ENCODE assay signal across 26 cellular contexts in the genomic region with DNA sequence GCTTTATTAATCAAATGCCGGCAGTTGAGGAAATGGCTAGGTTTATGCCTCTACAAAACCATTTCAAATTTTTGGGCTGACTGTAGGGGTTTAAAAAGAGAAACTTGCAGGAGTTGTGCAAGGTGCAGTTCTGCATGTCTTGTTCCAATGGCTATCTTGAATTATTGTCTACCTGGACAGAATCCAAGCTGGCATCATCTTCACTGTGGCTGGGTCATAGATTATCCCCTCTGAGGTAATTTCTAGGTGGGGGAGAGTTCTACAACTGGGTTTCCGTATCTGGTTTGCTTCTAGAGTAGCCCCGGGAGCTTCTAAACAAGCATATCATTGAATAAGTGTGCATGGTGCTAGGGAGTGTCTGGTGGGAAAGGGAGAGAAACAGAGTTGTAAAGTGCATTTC. TPM values are rescaled to one million over a fixed set of nuclear protein-coding genes. Genes with fewer than 3 reads are reported as not detected.
DNase-seq lines count a peak whose midpoint lies in the region; ATAC-seq, FAIRE-seq and TF ChIP-seq lines count a peak whose summit lies in the region.
"Had no signal": no experiment of that assay in that cellular context is flagged by ENCODE, and none has a peak within 500 bp of the region (broad histone marks: within the 10 kb centered on the region; RNA-seq: fewer than 3 reads in every experiment).

No MANE protein-coding gene starts in this region.

- H3K4me1 ChIP-seq in mammary epithelial cell (ENCODE audit: insufficient read depth, low read length) (no peaks in the 10 kb centered on the region), pancreas (no peaks in the 10 kb centered on the region)
- H3K4me1 ChIP-seq: A549, BE2C, BLaER1 had no signal

- H3K4me1 Mint-ChIP-seq in MCF 10A (ENCODE audit: insufficient read depth, unreplicated experiment) = peaks cover 6% of the 10 kb centered on the region
- H3K4me1 Mint-ChIP-seq: CD14-positive monocyte had no signal

- dilution Hi-C loops in mammary epithelial cell (cut with HindIII; ENCODE audit: low sequenced_read_pairs) = no loop called here

- POLR2A ChIA-PET in MCF 10A (lab: Yijun Ruan, JAX) = no interaction called here

- H3K27ac Mint-ChIP-seq in MCF 10A (ENCODE audit: low read depth, unreplicated experiment) = no peak overlapping the region
- H3K27ac Mint-ChIP-seq: CD14-positive monocyte; CD4-positive, alpha-beta memory T cell; CD4-positive, CD25-positive, alpha-beta regulatory T cell had no signal

- no peak for DNase-seq in mammary epithelial cell
- DNase-seq in MCF 10A (ENCODE audit: unreplicated experiment) = no peak
- peak; percentile 85 for DNase-seq in amniotic epithelial cell (ENCODE audit: low read depth)
- DNase-seq in omental fat pad (ENCODE audit: low spot score) = no peak
- no peak for DNase-seq in pancreas
- DNase-seq: BE2C; C1 segment of cervical spinal cord; CD4-positive, alpha-beta memory T cell; CD4-positive, CD25-positive, alpha-beta regulatory T cell; CD8-positive, alpha-beta memory T cell; COR-L47; DMS 273 treated with DMSO at 0.1 percent for 48 hours; DMS153; DMS53; DMS79; DND-41; EL; GDM1 had no signal

- H3K4me3 Mint-ChIP-seq in MCF 10A (ENCODE audit: unreplicated experiment) = no peak overlapping the region
- H3K4me3 Mint-ChIP-seq: CD14-positive monocyte; CD4-positive, alpha-beta memory T cell; CD4-positive, CD25-positive, alpha-beta regulatory T cell; CD8-positive, alpha-beta memory T cell had no signal

- H3K9me3 ChIP-seq in mammary epithelial cell (replicated peaks; ENCODE audit: insufficient read depth, low read length) = no peaks in the 10 kb centered on the region
- H3K9me3 ChIP-seq in pancreas = no peaks in the 10 kb centered on the region
- H3K9me3 ChIP-seq: A549, BE2C, BLaER1 had no signal

- no peak for TF ChIP-seq CTCF in mammary epithelial cell (conservative IDR thresholded peaks at IDR 0.05 in 1 of 2, IDR thresholded peaks at IDR 0.05 in 1 of 2; ENCODE audit: extremely low read depth in 1 of 2, insufficient read depth in 1 of 2, low read depth in 1 of 2, low read length in 2 of 2)
- TF ChIP-seq CTCF in MCF 10A (IDR thresholded peaks at IDR 0.05; ENCODE audit: unreplicated experiment) = no peak
- no peak for TF ChIP-seq CTCF in omental fat pad (IDR thresholded peaks at IDR 0.05)
- no peak for TF ChIP-seq CTCF in pancreas (IDR thresholded peaks at IDR 0.05)

- no peaks in the 10 kb centered on the region for H4K20me1 ChIP-seq in mammary epithelial cell (ENCODE audit: insufficient read depth, low read length)
- H4K20me1 ChIP-seq: BLaER1 had no signal

- no peak overlapping the region for H3K4me2 ChIP-seq in mammary epithelial cell (ENCODE audit: insufficient read depth, low read depth, low read length)
- H3K4me2 ChIP-seq: A549, BLaER1 had no signal

- FAIRE-seq in pancreas (lab: Jason Lieb, UNC) = no peak
- FAIRE-seq: A549, GM12878, GM12892, GM18507 had no signal

- H3K9me3 Mint-ChIP-seq in MCF 10A (ENCODE audit: unreplicated experiment) = no peaks in the 10 kb centered on the region
- H3K9me3 Mint-ChIP-seq: CD4-positive, alpha-beta memory T cell; CD4-positive, CD25-positive, alpha-beta regulatory T cell; CD8-positive, alpha-beta memory T cell had no signal

- ATAC-seq in omental fat pad (ENCODE audit: low FRiP score) (peak; percentile 80), pancreas (no peak), HG02759 (IDR thresholded peaks at IDR 0.05; ENCODE audit: unreplicated experiment) (no peak)
- ATAC-seq: A549, GM12878 had no signal

- no peaks in the 10 kb centered on the region for H3K27me3 ChIP-seq in mammary epithelial cell (ENCODE audit: insufficient read depth, low read length)
- H3K27me3 ChIP-seq in pancreas = no peaks in the 10 kb centered on the region
- H3K27me3 ChIP-seq: BE2C, BLaER1 had no signal

- no peak overlapping the region for H2AFZ ChIP-seq in mammary epithelial cell (ENCODE audit: low read depth, low read length)

- H3K27ac ChIP-seq in mammary epithelial cell (ENCODE audit: insufficient read depth, low read depth, low read length) = no peak overlapping the region
- H3K27ac ChIP-seq in pancreas = no peak overlapping the region
- H3K27ac ChIP-seq: 22Rv1, A549, BLaER1 had no signal

- in situ Hi-C loops in mammary epithelial cell (cut with MboI; ENCODE audit: low sequenced_read_pairs in 2 of 2) = no loop called here

- BruUV-seq in mammary epithelial cell (replicated peaks; lab: Mats Ljungman, UMichigan) = no TSS peak
- BruUV-seq in MCF 10A (replicated peaks; lab: Mats Ljungman, UMichigan) = no TSS peak

- no peaks in the 10 kb centered on the region for H3K36me3 ChIP-seq in mammary epithelial cell (ENCODE audit: insufficient read depth, low read length)
- no peaks in the 10 kb centered on the region for H3K36me3 ChIP-seq in pancreas
- H3K36me3 ChIP-seq: BE2C had no signal

- H3K79me2 ChIP-seq in mammary epithelial cell (ENCODE audit: insufficient read depth, low read length) = no peaks in the 10 kb centered on the region

- CTCF ChIA-PET in mammary epithelial cell (lab: Charles Lee; ENCODE audit: low non-redundant PET) = no interaction called here
- CTCF ChIA-PET in MCF 10A (lab: Yijun Ruan, JAX) = interaction anchor here (1.1 kb wide), 1 partner anchor 366 kb away, joined by 3 read pairs; no protein-coding TSS in a partner anchor

- 91% methylated on average over 3 of the region's 3 CpGs for WGBS in mammary epithelial cell (ENCODE audit: low coverage, missing lambda C conversion rate)
- 91 to 92% methylated on average over 3 of the region's 3 CpGs for WGBS in pancreas, 2 donors

- H3K4me3 ChIP-seq in mammary epithelial cell (replicated peaks in 1 of 3; ENCODE audit: insufficient read depth in 1 of 3, low read depth in 2 of 3, low read length in 3 of 3) (no peak overlapping the region), pancreas (no peak overlapping the region)
- H3K4me3 ChIP-seq: A549, BLaER1, GM12878 had no signal

- no peaks in the 10 kb centered on the region for H3K27me3 Mint-ChIP-seq in MCF 10A (ENCODE audit: insufficient read depth, unreplicated experiment)
- H3K27me3 Mint-ChIP-seq: CD4-positive, alpha-beta memory T cell; CD4-positive, CD25-positive, alpha-beta regulatory T cell; CD8-positive, alpha-beta memory T cell had no signal

- intact Hi-C loops in mammary epithelial cell (cut with micrococcal nuclease) = no loop called here
- intact Hi-C loops in MCF 10A (cut with micrococcal nuclease) = no loop called here
- intact Hi-C loops in pancreas (cut with DNase I) = no loop called here

- H3K9ac ChIP-seq in mammary epithelial cell (ENCODE audit: insufficient read depth, low read length) = peak overlapping the region; percentile 3
- H3K9ac ChIP-seq: BLaER1 had no signal

- peaks cover 7% of the 10 kb centered on the region for H3K36me3 Mint-ChIP-seq in MCF 10A (ENCODE audit: insufficient read depth, unreplicated experiment)

RNA-seq across cellular contexts. Expression of a gene that starts 16.9 kb away (rescaled TPM):
- total RNA-seq in mammary epithelial cell (10 to 100 TPM; 20.8 to 29.0 TPM), MCF 10A (2022) (54.4 and 72.7 TPM in 2 replicates), omental fat pad (10 to 100 TPM in 3 of 4 donors, 1 to 10 TPM in 1; 7.6 to 26.0 (median 22.4) TPM), pancreas (10 to 100 TPM; 13.8 to 24.6 (median 16.4) TPM)
- polyA plus RNA-seq in mammary epithelial cell (13.5 TPM), pancreas (10 to 100 TPM; 18.6 to 23.2 TPM)
- polyA minus RNA-seq in mammary epithelial cell = 5.1 TPM
